ENCODE assay signal across 22 cellular contexts in the genomic region with DNA sequence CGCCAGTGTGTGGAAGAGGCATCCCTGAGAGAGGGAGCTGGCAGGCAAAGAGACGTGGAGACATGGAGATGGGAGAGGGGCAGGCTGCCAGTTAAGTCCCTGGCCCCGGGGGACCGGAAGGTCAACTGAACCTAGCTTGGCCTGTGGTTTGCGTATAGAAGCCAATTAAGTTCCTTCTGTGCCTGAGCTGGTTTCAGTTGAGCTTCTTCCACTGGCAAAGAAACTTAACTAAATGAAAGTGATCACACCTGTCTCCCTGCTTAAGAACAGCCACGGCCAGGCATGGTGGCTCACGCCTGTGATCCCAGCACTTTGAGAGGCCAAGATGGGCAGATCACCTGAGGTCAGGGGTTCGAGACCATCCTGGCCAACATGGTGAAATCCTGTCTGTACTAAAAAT. TPM values are rescaled to one million over a fixed set of nuclear protein-coding genes. Genes with fewer than 3 reads are reported as not detected.
"Had no signal": no experiment of that assay in that cellular context is flagged by ENCODE, and none has a peak within 500 bp of the region (broad histone marks: within the 10 kb centered on the region; RNA-seq: fewer than 3 reads in every experiment).

No MANE protein-coding gene starts in this region.

- H3K36me3 ChIP-seq: lower lobe of right lung, prostate gland, right atrium auricular region had no signal

- H3K79me2 ChIP-seq: parathyroid adenoma had no signal

- H3K27me3 ChIP-seq: neutrophil, right atrium auricular region, testis had no signal

- H2AFZ ChIP-seq: parathyroid adenoma had no signal

- H3K4me1 ChIP-seq: lower lobe of right lung, parathyroid adenoma, prostate gland, right atrium auricular region, testis, tibial artery had no signal

- H3K27ac ChIP-seq: coronary artery, lower lobe of right lung, neutrophil, parathyroid adenoma, prostate gland, right atrium auricular region, testis, tibial artery had no signal

- FAIRE-seq: frontal cortex, keratinocyte had no signal

- H3K9ac ChIP-seq: parathyroid adenoma had no signal

- ATAC-seq: effector memory CD8-positive, alpha-beta T cell; left ventricle myocardium superior; lower lobe of right lung; natural killer cell; sciatic nerve; stimulated activated memory B cell treated with anti-CD40 and anti-IgM and Interleukin-4, amounts not matched to agents 10 μg/mL and 1 μg/mL and 100 μg/mL, for 72 hours; stimulated activated naive CD8-positive, alpha-beta T cell treated with anti-CD3 and anti-CD28 coated beads, Interleukin-15, Interleukin-2, amounts not matched to agents 100 U/mL and 50 U/mL, for 24 hours had no signal

- H3K9me3 ChIP-seq: lower lobe of right lung, neutrophil, prostate gland, right atrium auricular region, testis, tibial artery had no signal

- H3K4me3 ChIP-seq: coronary artery, lower lobe of right lung, prostate gland, right atrium auricular region, testis, tibial artery had no signal

- DNase-seq: dermis blood vessel endothelial cell; effector memory CD8-positive, alpha-beta T cell; hypothalamus; immature natural killer cell; left ventricle myocardium superior; lower lobe of right lung; natural killer cell; stimulated activated CD4-positive, alpha-beta T cell treated with anti-CD3 and anti-CD28 coated beads, Interleukin-4, amount 100 ng/mL, for 4 hours; stimulated activated naive CD8-positive, alpha-beta T cell treated with anti-CD3 and anti-CD28 coated beads, Interleukin-15, Interleukin-2, amounts not matched to agents 100 U/mL and 50 U/mL, for 24 hours; substantia nigra; testis; tibial artery had no signal

RNA-seq across cellular contexts. Expression of a gene that starts 26.7 kb away (rescaled TPM):
- total RNA-seq: mononuclear cell, natural killer cell had no signal
